Comparison of ENCODE assay signal across 16 cellular contexts in the genomic region with DNA sequence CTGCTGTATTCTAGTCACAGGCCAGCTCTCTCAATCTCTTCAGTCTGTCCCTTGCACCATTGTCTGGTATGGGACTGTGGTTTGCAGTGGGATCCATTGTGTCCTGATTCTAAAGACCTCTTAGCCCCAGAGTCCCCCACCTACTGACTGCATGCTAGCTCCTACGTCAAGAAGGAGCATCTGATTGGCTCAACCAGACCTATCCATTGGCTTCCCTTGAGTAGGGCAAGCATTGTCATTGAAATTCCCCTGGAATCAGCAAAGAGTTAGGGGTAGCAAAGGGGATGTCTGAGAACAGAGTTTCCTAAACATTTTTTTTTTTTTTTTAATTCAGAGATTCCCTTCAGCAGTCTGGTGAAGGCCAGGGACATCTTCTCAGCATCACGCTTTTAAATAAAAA.
DNase-seq lines count a peak whose midpoint lies in the region; TF ChIP-seq lines count a peak whose summit lies in the region.
"Had no signal": no experiment of that assay in that cellular context is flagged by ENCODE, and none has a peak within 500 bp of the region (broad histone marks: within the 10 kb centered on the region; RNA-seq: fewer than 3 reads in every experiment).

No MANE protein-coding gene starts in this region.

- no peak overlapping the region for H3K9ac ChIP-seq in neural progenitor cell
- H3K9ac ChIP-seq: BLaER1 had no signal

- H3K36me3 ChIP-seq in esophagus muscularis mucosa: no peaks in the 10 kb centered on the region
- no peaks in the 10 kb centered on the region for H3K36me3 ChIP-seq in neural progenitor cell
- H3K36me3 ChIP-seq in brain microvascular endothelial cell (replicated peaks): no peaks in the 10 kb centered on the region
- H3K36me3 ChIP-seq: BLaER1 had no signal

- no peaks in the 10 kb centered on the region for H3K4me1 ChIP-seq in esophagus muscularis mucosa
- peaks cover 10% of the 10 kb centered on the region for H3K4me1 ChIP-seq in neural progenitor cell
- H3K4me1 ChIP-seq: Caco-2 had no signal

- intact Hi-C loops in activated CD4-positive, alpha-beta T cell treated with anti-CD3 and anti-CD28 coated beads, Interleukin-2, amount 10 ng/mL, durations not matched to agents 24 days and 14 days (cut with micrococcal nuclease): no loop called here
- intact Hi-C loops in esophagus muscularis mucosa (cut with DNase I): loop anchor here (2.0 kb wide), 1 partner anchor 83 kb away; no protein-coding TSS in a partner anchor

- WGBS in esophagus muscularis mucosa: 98% methylated on average over 1 of the region's 2 CpGs

- H3K4me2 ChIP-seq in neural progenitor cell: no peak overlapping the region
- H3K4me2 ChIP-seq: BLaER1 had no signal

- peaks cover 0 to 6% (median 0%) of the 10 kb centered on the region in 4 donors for H3K27me3 ChIP-seq in esophagus muscularis mucosa
- H3K27me3 ChIP-seq in neural progenitor cell: no peaks in the 10 kb centered on the region
- peaks cover 2% of the 10 kb centered on the region for H3K27me3 ChIP-seq in brain microvascular endothelial cell (replicated peaks)
- H3K27me3 ChIP-seq: BLaER1 had no signal

- no peak for TF ChIP-seq CTCF in esophagus muscularis mucosa (IDR thresholded peaks at IDR 0.05)
- TF ChIP-seq CTCF in neural progenitor cell (IDR thresholded peaks at IDR 0.05): no peak
- no peak for TF ChIP-seq CTCF in brain microvascular endothelial cell (IDR thresholded peaks at IDR 0.05; ENCODE audit: low read depth, low read length, missing control alignments)

- H3K27ac ChIP-seq in esophagus muscularis mucosa (replicated peaks in 1 of 4) (no peak overlapping the region), neural progenitor cell (no peak overlapping the region), brain microvascular endothelial cell (no peak overlapping the region)
- H3K27ac ChIP-seq: 22Rv1, BLaER1, C4-2B had no signal

- peak overlapping the region; percentile 42 for H2AFZ ChIP-seq in neural progenitor cell (replicated peaks)

- no peaks in the 10 kb centered on the region for H3K79me2 ChIP-seq in neural progenitor cell (ENCODE audit: low read depth)

- no peaks in the 10 kb centered on the region for H4K20me1 ChIP-seq in neural progenitor cell (ENCODE audit: low read depth)
- H4K20me1 ChIP-seq: BLaER1 had no signal

- no peak overlapping the region for H3K4me3 Mint-ChIP-seq in activated CD4-positive, alpha-beta T cell treated with anti-CD3 and anti-CD28 coated beads, Interleukin-2, amount 10 ng/mL, durations not matched to agents 24 days and 14 days
- H3K4me3 Mint-ChIP-seq in neural progenitor cell: no peak overlapping the region
- H3K4me3 Mint-ChIP-seq: B cell; CD4-positive, CD25-positive, alpha-beta regulatory T cell; CD8-positive, alpha-beta T cell; H9 had no signal

- no peak for TF ChIP-seq EP300 in esophagus muscularis mucosa (IDR thresholded peaks at IDR 0.05)

- H3K27me3 Mint-ChIP-seq in activated CD4-positive, alpha-beta T cell treated with anti-CD3 and anti-CD28 coated beads, Interleukin-2, amount 10 ng/mL, durations not matched to agents 24 days and 14 days: no peaks in the 10 kb centered on the region
- peaks cover 8% of the 10 kb centered on the region for H3K27me3 Mint-ChIP-seq in neural progenitor cell (ENCODE audit: insufficient read depth, low read depth)
- H3K27me3 Mint-ChIP-seq: CD4-positive, CD25-positive, alpha-beta regulatory T cell had no signal

- no peaks in the 10 kb centered on the region for H3K9me3 Mint-ChIP-seq in activated CD4-positive, alpha-beta T cell treated with anti-CD3 and anti-CD28 coated beads, Interleukin-2, amount 10 ng/mL, durations not matched to agents 24 days and 14 days
- peaks cover 3% of the 10 kb centered on the region for H3K9me3 Mint-ChIP-seq in neural progenitor cell

- no peak overlapping the region for H3K4me3 ChIP-seq in esophagus muscularis mucosa
- H3K4me3 ChIP-seq in neural progenitor cell: no peak overlapping the region
- H3K4me3 ChIP-seq in brain microvascular endothelial cell (ENCODE audit: low read depth, low read length): no peak overlapping the region
- H3K4me3 ChIP-seq: BLaER1 had no signal

- H3F3A ChIP-seq in neural progenitor cell (ENCODE audit: low read depth): peaks cover 6% of the 10 kb centered on the region

- DNase-seq in activated CD4-positive, alpha-beta T cell treated with anti-CD3 and anti-CD28 coated beads, Interleukin-2, amount 10 ng/mL, durations not matched to agents 24 days and 14 days: peak; percentile 37
- no peak for DNase-seq in activated CD4-positive, alpha-beta T cell treated with anti-CD3 and anti-CD28 coated beads for 4 hours
- DNase-seq in esophagus muscularis mucosa (ENCODE audit: extremely low spot score) (peak; percentile 62), neural progenitor cell (ENCODE audit: low spot score) (peak; percentile 1), cerebellar cortex (ENCODE audit: low spot score) (no peak), brain microvascular endothelial cell (no peak)
- DNase-seq: Caco-2; CD4-positive, CD25-positive, alpha-beta regulatory T cell; CD8-positive, alpha-beta T cell; DMS153; DND-41; H9 had no signal

- H3K27ac Mint-ChIP-seq in activated CD4-positive, alpha-beta T cell treated with anti-CD3 and anti-CD28 coated beads, Interleukin-2, amount 10 ng/mL, durations not matched to agents 24 days and 14 days: no peak overlapping the region
- H3K27ac Mint-ChIP-seq in neural progenitor cell: no peak overlapping the region
- H3K27ac Mint-ChIP-seq: B cell; CD4-positive, CD25-positive, alpha-beta regulatory T cell; CD8-positive, alpha-beta T cell had no signal

- TF ChIP-seq POLR2A in esophagus muscularis mucosa (IDR thresholded peaks at IDR 0.05; ENCODE audit: low read depth): no peak

- H3K9me3 ChIP-seq in esophagus muscularis mucosa (peaks cover 0 to 4% (median 0%) of the 10 kb centered on the region in 4 donors), neural progenitor cell (ENCODE audit: low read depth) (no peaks in the 10 kb centered on the region)
- H3K9me3 ChIP-seq: BLaER1, Caco-2 had no signal

- H3K36me3 Mint-ChIP-seq in activated CD4-positive, alpha-beta T cell treated with anti-CD3 and anti-CD28 coated beads, Interleukin-2, amount 10 ng/mL, durations not matched to agents 24 days and 14 days (ENCODE audit: low read depth): no peaks in the 10 kb centered on the region
- H3K36me3 Mint-ChIP-seq in neural progenitor cell: no peaks in the 10 kb centered on the region
- H3K36me3 Mint-ChIP-seq: CD4-positive, CD25-positive, alpha-beta regulatory T cell; CD8-positive, alpha-beta T cell had no signal

- no peaks in the 10 kb centered on the region for H3K4me1 Mint-ChIP-seq in activated CD4-positive, alpha-beta T cell treated with anti-CD3 and anti-CD28 coated beads, Interleukin-2, amount 10 ng/mL, durations not matched to agents 24 days and 14 days
- peaks cover 10% of the 10 kb centered on the region for H3K4me1 Mint-ChIP-seq in neural progenitor cell
- H3K4me1 Mint-ChIP-seq: B cell; CD4-positive, CD25-positive, alpha-beta regulatory T cell had no signal

- in situ Hi-C loops in brain microvascular endothelial cell (cut with HindIII; ENCODE audit: low pct_ligation_motif_present, low sequenced_read_pairs): no loop called here

Comparison
In these comparisons a context has a peak if more than half of its experiments do, and no peak if none do; other contexts are left out.
1. DNase-seq: peak in activated CD4-positive, alpha-beta T cell treated with anti-CD3 and anti-CD28 coated beads, Interleukin-2, amount 10 ng/mL, durations not matched to agents 24 days and 14 days (single experiment), esophagus muscularis mucosa (single experiment) and neural progenitor cell (single experiment); none in activated CD4-positive, alpha-beta T cell treated with anti-CD3 and anti-CD28 coated beads for 4 hours (0 of 2), cerebellar cortex (single experiment) and brain microvascular endothelial cell (single experiment).